Comparison of ENCODE assay signal across 37 cellular contexts in the genomic region with DNA sequence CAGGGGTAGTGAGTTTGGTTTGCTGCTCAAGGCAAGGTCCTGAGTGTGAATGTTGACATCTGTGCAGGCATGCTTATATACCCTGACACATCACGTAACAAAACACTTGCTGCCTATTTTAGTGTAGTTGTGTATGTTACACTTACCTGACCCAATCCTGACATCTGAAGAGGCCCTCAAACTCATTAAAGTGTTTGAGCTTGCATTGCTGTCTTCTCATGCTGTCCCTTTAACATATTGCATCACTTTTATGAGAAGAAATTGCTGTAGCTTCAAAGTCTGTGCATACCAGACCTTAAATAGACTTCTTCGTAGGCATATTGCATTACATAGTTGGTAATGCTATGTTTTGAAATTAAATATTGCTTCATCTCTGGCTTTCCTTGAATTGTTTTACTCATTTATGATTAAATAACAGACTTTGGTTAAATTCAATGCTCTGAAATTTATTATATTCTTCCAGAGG. TPM values are rescaled to one million over a fixed set of nuclear protein-coding genes. Genes with fewer than 3 reads are reported as not detected.
"Had no signal": no experiment of that assay in that cellular context is flagged by ENCODE, and none has a peak within 500 bp of the region (broad histone marks: within the 10 kb centered on the region; RNA-seq: fewer than 3 reads in every experiment).

A gene (minus strand): TSS at position 51 of the 466 bp plus-strand sequence. CDS start 56 bp downstream, outside the sequence.

- H3K9me3 ChIP-seq: esophagus muscularis mucosa, gastrocnemius medialis had no signal

- H3K4me1 Mint-ChIP-seq: activated naive CD4-positive, alpha-beta T cell treated with anti-CD3 and anti-CD28 coated beads, Interleukin-2, amount 50 U/mL, for 24 hours; activated naive CD8-positive, alpha-beta T cell treated with anti-CD3 and anti-CD28 coated beads for 36 hours; activated naive CD8-positive, alpha-beta T cell treated with anti-CD3 and anti-CD28 coated beads, Interleukin-2, amount 50 U/mL, for 24 hours; activated T-helper 17 cell treated with anti-CD3 and anti-CD28 coated beads, Interleukin-2, amount 50 U/mL, for 72 hours; endodermal cell; WTC11 had no signal

- H3K27me3 Mint-ChIP-seq: activated CD8-positive, alpha-beta T cell treated with anti-CD3 and anti-CD28 coated beads for 36 hours; activated naive CD4-positive, alpha-beta T cell treated with anti-CD3 and anti-CD28 coated beads, Interleukin-2, amount 50 U/mL, for 24 hours; activated naive CD8-positive, alpha-beta T cell treated with anti-CD3 and anti-CD28 coated beads for 36 hours; activated naive CD8-positive, alpha-beta T cell treated with anti-CD3 and anti-CD28 coated beads, Interleukin-2, amount 50 U/mL, for 24 hours; activated T-helper 17 cell treated with anti-CD3 and anti-CD28 coated beads, Interleukin-2, amount 50 U/mL, for 72 hours; dendritic cell treated with granulocyte-macrophage colony-stimulating factor and Interleukin-4, amounts not matched to agents 40 ng/mL and 50 ng/mL, for 4 days had no signal

- H3K27me3 ChIP-seq: adrenal gland, body of pancreas, cardiac muscle cell, dorsolateral prefrontal cortex, esophagus muscularis mucosa, foreskin keratinocyte, gastrocnemius medialis, heart left ventricle had no signal

- H3K9me3 Mint-ChIP-seq: activated CD8-positive, alpha-beta T cell treated with anti-CD3 and anti-CD28 coated beads for 36 hours; activated T-helper 17 cell treated with anti-CD3 and anti-CD28 coated beads, Interleukin-2, amount 50 U/mL, for 72 hours had no signal

- H3K27ac Mint-ChIP-seq: activated CD8-positive, alpha-beta T cell treated with anti-CD3 and anti-CD28 coated beads for 36 hours; activated naive CD4-positive, alpha-beta T cell treated with anti-CD3 and anti-CD28 coated beads for 36 hours; activated naive CD4-positive, alpha-beta T cell treated with anti-CD3 and anti-CD28 coated beads, Interleukin-2, amount 50 U/mL, for 24 hours; activated naive CD8-positive, alpha-beta T cell treated with anti-CD3 and anti-CD28 coated beads for 36 hours; activated naive CD8-positive, alpha-beta T cell treated with anti-CD3 and anti-CD28 coated beads, Interleukin-2, amount 50 U/mL, for 24 hours; activated T-helper 17 cell treated with anti-CD3 and anti-CD28 coated beads, Interleukin-2, amount 50 U/mL, for 72 hours; dendritic cell treated with granulocyte-macrophage colony-stimulating factor and Interleukin-4, amounts not matched to agents 40 ng/mL and 50 ng/mL, for 4 days; endodermal cell; WTC11 had no signal

- H3K36me3 Mint-ChIP-seq: activated naive CD4-positive, alpha-beta T cell treated with anti-CD3 and anti-CD28 coated beads, Interleukin-2, amount 50 U/mL, for 24 hours; activated naive CD8-positive, alpha-beta T cell treated with anti-CD3 and anti-CD28 coated beads for 36 hours had no signal

- ATAC-seq: activated CD4-positive, CD25-positive, alpha-beta regulatory T cell treated with anti-CD3 and anti-CD28 coated beads, Interleukin-2, amount 50 U/mL, for 24 hours; activated CD8-positive, alpha-beta T cell treated with anti-CD3 and anti-CD28 coated beads for 36 hours; activated naive CD8-positive, alpha-beta T cell treated with anti-CD3 and anti-CD28 coated beads, Interleukin-2, amount 50 U/mL, for 24 hours; activated T-cell treated with anti-CD3 and anti-CD28 coated beads, Interleukin-2, amount 50 U/mL, for 4 hours; activated T-helper 17 cell treated with anti-CD3 and anti-CD28 coated beads, Interleukin-2, amount 50 U/mL, for 72 hours; body of pancreas; foreskin keratinocyte; heart left ventricle; WTC11 had no signal

- H3K4me3 Mint-ChIP-seq: activated CD8-positive, alpha-beta T cell treated with anti-CD3 and anti-CD28 coated beads for 36 hours; activated naive CD4-positive, alpha-beta T cell treated with anti-CD3 and anti-CD28 coated beads for 36 hours; activated naive CD4-positive, alpha-beta T cell treated with anti-CD3 and anti-CD28 coated beads, Interleukin-2, amount 50 U/mL, for 24 hours; activated naive CD8-positive, alpha-beta T cell treated with anti-CD3 and anti-CD28 coated beads for 36 hours; activated naive CD8-positive, alpha-beta T cell treated with anti-CD3 and anti-CD28 coated beads, Interleukin-2, amount 50 U/mL, for 24 hours; activated T-cell treated with anti-CD3 and anti-CD28 coated beads, Interleukin-2, amount 50 U/mL, for 4 hours; activated T-helper 17 cell treated with anti-CD3 and anti-CD28 coated beads, Interleukin-2, amount 50 U/mL, for 72 hours; dendritic cell treated with granulocyte-macrophage colony-stimulating factor and Interleukin-4, amounts not matched to agents 40 ng/mL and 50 ng/mL, for 4 days; endodermal cell; WTC11 had no signal

- H3K36me3 ChIP-seq: adrenal gland, cardiac muscle cell, esophagus muscularis mucosa, gastrocnemius medialis, heart left ventricle had no signal

- DNase-seq: activated CD4-positive, alpha-beta T cell treated with anti-CD3 and anti-CD28 coated beads for 48 hours; activated CD4-positive, alpha-beta T cell treated with anti-CD3 and anti-CD28 coated beads, Interleukin-2, amount 50 U/mL, for 1 hour; activated CD4-positive, alpha-beta T cell treated with anti-CD3 and anti-CD28 coated beads, Interleukin-2, amount 50 U/mL, for 48 hours; activated CD8-positive, alpha-beta memory T cell treated with anti-CD3 and anti-CD28 coated beads for 24 hours; activated CD8-positive, alpha-beta T cell treated with anti-CD3 and anti-CD28 coated beads for 36 hours; activated effector memory CD4-positive, alpha-beta T cell treated with Interleukin-2 at 50 U/mL for 16 hours; activated gamma-delta T cell treated with Interleukin-2 at 50 U/mL for 16 hours; activated naive CD4-positive, alpha-beta T cell treated with anti-CD3 and anti-CD28 coated beads for 36 hours; activated naive CD8-positive, alpha-beta T cell treated with anti-CD3 and anti-CD28 coated beads for 36 hours; activated naive CD8-positive, alpha-beta T cell treated with anti-CD3 and anti-CD28 coated beads, Interleukin-2, amount 50 U/mL, for 24 hours; activated T-cell treated with anti-CD3 and anti-CD28 coated beads, Interleukin-2, amount 50 U/mL, for 4 hours; adrenal gland; amygdala; aorta; body of pancreas; central memory CD4-positive, alpha-beta T cell; cerebellar nuclear complex; dorsolateral prefrontal cortex; effector memory CD4-positive, alpha-beta T cell; endodermal cell; erythroblast; foreskin keratinocyte; gastrocnemius medialis; glutamatergic neuron; heart left ventricle; T-helper 2 cell had no signal

- H3K27ac ChIP-seq: adrenal gland, body of pancreas, cardiac muscle cell, coronary artery, dorsolateral prefrontal cortex, esophagus muscularis mucosa, foreskin keratinocyte, gastrocnemius medialis, heart left ventricle, VCaP had no signal

- H3K4me3 ChIP-seq: adrenal gland, body of pancreas, cardiac muscle cell, coronary artery, dorsolateral prefrontal cortex, esophagus muscularis mucosa, gastrocnemius medialis, heart left ventricle had no signal

- FAIRE-seq: TTC549 had no signal

- H3K4me1 ChIP-seq: adrenal gland, body of pancreas, esophagus muscularis mucosa, foreskin keratinocyte, gastrocnemius medialis, heart left ventricle had no signal

RNA-seq across cellular contexts. Expression of the gene that starts here (rescaled TPM):
- total RNA-seq: activated CD8-positive, alpha-beta T cell treated with anti-CD3 and anti-CD28 coated beads for 36 hours; activated naive CD4-positive, alpha-beta T cell treated with anti-CD3 and anti-CD28 coated beads for 36 hours; activated naive CD8-positive, alpha-beta T cell treated with anti-CD3 and anti-CD28 coated beads for 36 hours; activated T-cell treated with anti-CD3 and anti-CD28 coated beads, Interleukin-2, amount 50 U/mL, for 4 hours; activated T-helper 17 cell treated with anti-CD3 and anti-CD28 coated beads, Interleukin-2, amount 50 U/mL, for 72 hours; adrenal gland; aorta; body of pancreas; cardiac muscle cell; dorsolateral prefrontal cortex; endodermal cell; esophagus muscularis mucosa; foreskin keratinocyte; heart left ventricle; T-helper 1 cell treated with Interleukin-12 subunit alpha and Interleukin-12 subunit beta and Interleukin-4 antibody, amounts not matched to agents 30 ng/mL and 1 ng/mL, for 36 hours; WTC11 had no signal
- polyA plus RNA-seq: adrenal gland, aorta, cardiac muscle cell, foreskin keratinocyte, heart left ventricle had no signal
